8 cellular contexts compared by ENCODE assay signal in genomic region chr6:122610690-122611455, GRCh38. TPM values are rescaled to one million over a fixed set of nuclear protein-coding genes. Genes with fewer than 3 reads are reported as not detected.
A peak's percentile ranks its signal among the peaks of the same experiment; 100 is the strongest.
DNase-seq lines count a peak whose midpoint lies in the region; ATAC-seq and TF ChIP-seq lines count a peak whose summit lies in the region.

No MANE protein-coding gene starts in this region.

- H3K27me3 ChIP-seq in left ventricle myocardium inferior (ENCODE audit: low read depth), result peaks cover 38% of the 10 kb centered on the region

- H3K4me3 ChIP-seq in left ventricle myocardium inferior, result peak overlapping the region; percentile 69

- DNase-seq in AG08396 (ENCODE audit: low spot score), result peak; percentile 29
- DNase-seq in NCI-H446 treated with DMSO at 0.1 percent for 48 hours (lab: John Stamatoyannopoulos, UW), result peak; percentile 30
- peak; percentile 16 for DNase-seq in left ventricle myocardium inferior
- peak; percentile 35 for DNase-seq in progenitor cell of endocrine pancreas (ENCODE audit: low spot score, unreplicated experiment)
- DNase-seq in activated gamma-delta T cell (lab: John Stamatoyannopoulos, UW), result no peak

- H3K27ac ChIP-seq in left ventricle myocardium inferior (replicated peaks), result no peak overlapping the region

- peak; percentile 11 for ATAC-seq in GM18499 (IDR thresholded peaks at IDR 0.05; ENCODE audit: insufficient read depth, unreplicated experiment)
- peak; percentile 42 for ATAC-seq in HG02938 (IDR thresholded peaks at IDR 0.05; ENCODE audit: unreplicated experiment)

- TF ChIP-seq CTCF in left ventricle myocardium inferior (IDR thresholded peaks at IDR 0.05; ENCODE audit: borderline replicate concordance) (no peak), progenitor cell of endocrine pancreas (IDR thresholded peaks at IDR 0.05; ENCODE audit: unreplicated experiment) (peak; percentile 1)

- H3K4me1 Mint-ChIP-seq in activated naive CD8-positive, alpha-beta T cell (ENCODE audit: low read depth), result peaks cover 18% of the 10 kb centered on the region
- H3K4me1 Mint-ChIP-seq in progenitor cell of endocrine pancreas (ENCODE audit: low read depth), result peaks cover 10% of the 10 kb centered on the region

- peaks cover 22% of the 10 kb centered on the region for H3K27me3 Mint-ChIP-seq in activated naive CD8-positive, alpha-beta T cell
- peaks cover 10% of the 10 kb centered on the region for H3K27me3 Mint-ChIP-seq in progenitor cell of endocrine pancreas

- peaks cover 2% of the 10 kb centered on the region for H3K36me3 Mint-ChIP-seq in activated naive CD8-positive, alpha-beta T cell
- H3K36me3 Mint-ChIP-seq in progenitor cell of endocrine pancreas (ENCODE audit: insufficient read depth), result peaks cover 7% of the 10 kb centered on the region

- H3K9me3 ChIP-seq in left ventricle myocardium inferior (replicated peaks), result no peaks in the 10 kb centered on the region

- H3K9me3 Mint-ChIP-seq in activated naive CD8-positive, alpha-beta T cell (ENCODE audit: low read depth), result no peaks in the 10 kb centered on the region
- H3K9me3 Mint-ChIP-seq in progenitor cell of endocrine pancreas (ENCODE audit: low read depth), result peaks cover 7% of the 10 kb centered on the region

- H3K27ac Mint-ChIP-seq in activated naive CD8-positive, alpha-beta T cell, result no peak overlapping the region
- peak overlapping the region; percentile 74 for H3K27ac Mint-ChIP-seq in progenitor cell of endocrine pancreas

- H3K4me1 ChIP-seq in left ventricle myocardium inferior, result peaks cover 18% of the 10 kb centered on the region

- H3K36me3 ChIP-seq in left ventricle myocardium inferior, result no peaks in the 10 kb centered on the region

- H3K4me3 Mint-ChIP-seq in activated naive CD8-positive, alpha-beta T cell, result peak overlapping the region; percentile 84
- H3K4me3 Mint-ChIP-seq in progenitor cell of endocrine pancreas (ENCODE audit: low read depth), result peak overlapping the region; percentile 76

- intact Hi-C loops in left ventricle myocardium inferior (cut with micrococcal nuclease), result no loop called here

RNA-seq across cellular contexts. Expression of gene PKIB, which starts 0.7 kb away (rescaled TPM):
- total RNA-seq in left ventricle myocardium inferior (0.30 TPM), progenitor cell of endocrine pancreas (44.8 and 56.9 TPM in 2 replicates)

Comparison
In these comparisons a context has a peak if more than half of its experiments do, and no peak if none do; other contexts are left out.
1. RNA of gene PKIB, which starts 0.7 kb away (total RNA-seq): 44.8 to 56.9 TPM in progenitor cell of endocrine pancreas; 0.30 TPM in left ventricle myocardium inferior (single experiment); every median in the first group is over 10 times any median in the second.